Comparison of ENCODE assay signal across 1 cellular context in genomic region chr7:116781584-116781983, GRCh38.
TF ChIP-seq lines count a peak whose summit lies in the region.

No MANE protein-coding gene starts in this region.

TF ChIP-seq in HepG2, 621 proteins besides CTCF, POLR2A, EP300 and RAD21 (continued from another document):
- TF ChIP-seq CBX5 (CRISPR knock-in tag; IDR thresholded peaks at IDR 0.05; ENCODE audit: borderline replicate concordance) = no peak
- no peak for TF ChIP-seq ZNF282 (IDR thresholded peaks at IDR 0.05; ENCODE audit: partially characterized antibody)
- no peak for TF ChIP-seq MTERF4 (CRISPR knock-in tag; IDR thresholded peaks at IDR 0.05)
- no peak for TF ChIP-seq MIER3 (CRISPR knock-in tag; IDR thresholded peaks at IDR 0.05; ENCODE audit: borderline replicate concordance)
- no peak for TF ChIP-seq PITX1 (CRISPR knock-in tag; IDR thresholded peaks at IDR 0.05)
- TF ChIP-seq ZNF496 (CRISPR knock-in tag; IDR thresholded peaks at IDR 0.05; ENCODE audit: insufficient replicate concordance) = no peak
